34 cellular contexts compared by ENCODE assay signal in the genomic region with DNA sequence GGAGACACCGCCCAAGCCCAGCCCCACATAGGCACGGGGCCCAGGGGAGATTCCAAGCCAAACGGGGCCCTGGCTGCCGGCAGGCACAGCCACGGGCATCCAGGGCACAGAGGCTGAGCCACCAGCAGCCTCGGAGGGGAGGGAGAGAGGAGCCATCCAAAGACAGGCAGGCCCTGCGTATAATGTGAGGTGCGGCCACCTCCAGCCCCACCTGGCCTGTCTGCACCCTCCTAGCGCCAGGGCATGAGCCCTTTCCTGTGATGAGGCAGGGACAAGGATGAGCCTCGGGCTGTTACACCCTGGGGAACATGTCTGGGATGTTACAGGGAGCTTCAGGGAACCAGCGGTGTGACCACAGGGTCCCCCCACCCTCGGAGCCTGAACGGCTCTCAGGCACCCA. TPM values are rescaled to one million over a fixed set of nuclear protein-coding genes. Genes with fewer than 3 reads are reported as not detected.
"Had no signal": no experiment of that assay in that cellular context is flagged by ENCODE, and none has a peak within 500 bp of the region (broad histone marks: within the 10 kb centered on the region; RNA-seq: fewer than 3 reads in every experiment).

No MANE protein-coding gene starts in this region.

- FAIRE-seq: urothelium cell line had no signal

- H3K4me3 ChIP-seq: adrenal gland, ascending aorta, cardiac muscle cell, esophagus muscularis mucosa, heart left ventricle, left lung, right lobe of liver, thoracic aorta had no signal

- H3K36me3 ChIP-seq: adrenal gland, ascending aorta, cardiac muscle cell, esophagus muscularis mucosa, heart left ventricle, left lung, neutrophil, right lobe of liver, thoracic aorta had no signal

- H3K27ac ChIP-seq: adrenal gland, ascending aorta, cardiac muscle cell, esophagus muscularis mucosa, foreskin keratinocyte, heart left ventricle, left lung, neutrophil, right lobe of liver, thoracic aorta, VCaP had no signal

- H3K4me1 ChIP-seq: adrenal gland, ascending aorta, esophagus muscularis mucosa, foreskin keratinocyte, heart left ventricle, left lung, right lobe of liver had no signal

- H3K27me3 ChIP-seq: adrenal gland, ascending aorta, cardiac muscle cell, right lobe of liver had no signal

- H3K9me3 ChIP-seq: adrenal gland, ascending aorta, esophagus muscularis mucosa, heart left ventricle, left lung, neutrophil, right lobe of liver, thoracic aorta had no signal

- ATAC-seq: foreskin keratinocyte; left lung; stimulated activated effector memory CD8-positive, alpha-beta T cell treated with anti-CD3 and anti-CD28 coated beads, Interleukin-12 subunit alpha, Interleukin-12 subunit beta, amount 100 ng/mL, for 72 hours had no signal

- DNase-seq: activated CD4-positive, alpha-beta T cell treated with anti-CD3 and anti-CD28 coated beads for 4 hours; activated CD4-positive, alpha-beta T cell treated with anti-CD3 and anti-CD28 coated beads, Interleukin-2, amount 50 U/mL, for 48 hours; activated CD8-positive, alpha-beta memory T cell treated with anti-CD3 and anti-CD28 coated beads, Interleukin-2, amount 50 U/mL, for 4 hours; activated effector memory CD4-positive, alpha-beta T cell treated with anti-CD3 and anti-CD28 coated beads, Interleukin-2, amount 50 U/mL, for 16 hours; activated naive CD4-positive, alpha-beta T cell treated with anti-CD3 and anti-CD28 coated beads for 36 hours; activated naive CD8-positive, alpha-beta T cell treated with anti-CD3 and anti-CD28 coated beads for 36 hours; activated T-cell treated with anti-CD3 and anti-CD28 coated beads, Interleukin-2, amount 50 U/mL, for 1 hour; adrenal gland; foreskin keratinocyte; heart left ventricle; hypothalamus; immature natural killer cell; kidney glomerular epithelial cell; right lobe of liver; stimulated activated CD4-positive, alpha-beta T cell treated with anti-CD3 and anti-CD28 coated beads, Interleukin-4, amount 100 ng/mL, for 24 hours; trophoblast cell had no signal

RNA-seq across cellular contexts. Expression of a gene that starts 1.1 kb away (rescaled TPM):
- total RNA-seq: activated CD8-positive, alpha-beta memory T cell treated with anti-CD3 and anti-CD28 coated beads for 36 hours; activated naive CD4-positive, alpha-beta T cell treated with anti-CD3 and anti-CD28 coated beads for 36 hours; activated naive CD8-positive, alpha-beta T cell treated with anti-CD3 and anti-CD28 coated beads for 36 hours; activated T-helper 1 cell treated with anti-CD3 and anti-CD28 coated beads, Interleukin-12 subunit alpha, Interleukin-12 subunit beta, Interleukin-2, Interleukin-4 antibody, amounts not matched to agents 30 ng/mL and 10 ng/mL and 1 ng/mL, durations not matched to agents 14 hours and 24 hours and 36 hours; chondrocyte; esophagus muscularis mucosa; foreskin keratinocyte; lung microvascular endothelial cell; mesenteric fat pad; osteocyte; posterior vena cava; subcutaneous adipose tissue; T-helper 1 cell treated with Interleukin-12 subunit alpha and Interleukin-12 subunit beta and Interleukin-4 antibody, amounts not matched to agents 30 ng/mL and 1 ng/mL, for 36 hours; thoracic aorta had no signal
- polyA plus RNA-seq: heart left ventricle, immature natural killer cell had no signal
